ENCODE assay signal across 8 cellular contexts in the genomic region with DNA sequence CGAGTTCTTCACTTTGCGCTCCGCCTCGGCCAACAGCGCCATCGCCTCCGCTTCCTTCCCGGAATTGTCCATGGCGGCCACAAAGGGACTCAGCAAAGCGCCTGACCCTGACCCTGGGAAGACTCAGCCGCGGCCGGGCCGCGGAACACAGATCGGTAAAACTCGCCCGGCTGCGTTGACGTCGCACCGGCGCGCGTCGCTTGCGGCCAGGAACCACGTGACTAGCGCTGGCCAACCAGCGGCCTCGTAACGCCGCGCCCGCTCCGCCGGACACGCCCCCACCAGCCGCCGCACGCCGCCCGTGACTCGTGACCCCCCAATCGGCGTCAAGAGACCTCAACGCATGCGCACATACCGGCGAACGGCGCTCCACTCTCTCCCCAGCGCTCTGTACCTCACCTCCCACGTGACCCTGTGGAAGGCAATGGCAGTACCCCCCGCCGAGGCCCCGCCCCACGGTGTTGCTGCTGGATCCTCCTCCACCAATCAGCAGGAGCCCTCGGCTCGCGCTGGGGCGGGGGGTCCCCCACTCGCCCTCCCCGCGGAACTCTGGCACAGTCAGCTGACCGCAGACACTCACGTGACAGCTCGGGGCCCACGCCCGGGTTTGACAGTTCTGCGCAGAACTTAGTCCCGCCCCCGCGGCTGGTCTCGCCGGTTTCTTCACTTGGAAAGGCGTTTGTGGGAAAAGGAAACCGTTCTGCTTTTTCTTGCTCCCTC. TPM values are rescaled to one million over a fixed set of nuclear protein-coding genes. Genes with fewer than 3 reads are reported as not detected.
DNase-seq lines count a peak whose midpoint lies in the region; ATAC-seq and TF ChIP-seq lines count a peak whose summit lies in the region.

NAPA (minus strand) TSS at position 195 of the 720 bp plus-strand sequence; CDS start at position 72, 123 bp downstream.

- TF ChIP-seq POLR2A in esophagus muscularis mucosa (IDR thresholded peaks at IDR 0.05; ENCODE audit: low read depth), result peak; percentile 97

- intact Hi-C loops in esophagus muscularis mucosa (cut with DNase I), result loop anchor here (2.0 to 5.0 kb wide), 2 partner anchors 92 to 184 kb away; partner anchors contain the start of gene BICRA

- H3K9me2 ChIP-seq in Karpas-422 (replicated peaks; ENCODE audit: insufficient read depth, low read length), result no peaks in the 10 kb centered on the region

- H3K4me3 ChIP-seq in Karpas-422 (ENCODE audit: low read length) (peak within 1 kb of the TSS; percentile 99), esophagus muscularis mucosa (peak within 1 kb of the TSS; percentile 70 to 99 (median 94)), muscle layer of duodenum (ENCODE audit: low read depth in 1 of 2, low read length in 2 of 2) (peak within 1 kb of the TSS; percentile 94 to 95)

- H2AFZ ChIP-seq in Karpas-422 (ENCODE audit: low read length), result peak within 1 kb of the TSS; percentile 96

- H3K27me3 ChIP-seq in Karpas-422 (ENCODE audit: low read length) (no peaks in the 10 kb centered on the region), esophagus muscularis mucosa (no peaks in the 10 kb centered on the region), muscle layer of duodenum (ENCODE audit: low read depth, low read length) (no peaks in the 10 kb centered on the region)

- peaks cover 48% of the 10 kb centered on the region for H3K79me2 ChIP-seq in Karpas-422 (ENCODE audit: low read length)

- DNase-seq in DMS79 treated with DMSO at 0.1 percent for 48 hours (lab: John Stamatoyannopoulos, UW) (peak; percentile 99), Karpas-422 (peak; percentile 100), RKO (ENCODE audit: low spot score) (peak; percentile 99), activated T-helper 1 cell treated with Interleukin-2 at 50 U/mL for 16 hours (ENCODE audit: low read depth) (peak; percentile 100), esophagus muscularis mucosa (ENCODE audit: extremely low spot score) (peak; percentile 100)
- DNase-seq in stimulated activated CD8-positive, alpha-beta memory T cell treated with anti-CD3 and anti-CD28 coated beads, Interleukin-7, amount 100 ng/mL, for 4 hours (ENCODE audit: low read depth in 2 of 2), result peak; percentile 100

- H3K4me2 ChIP-seq in Karpas-422 (ENCODE audit: low read depth, low read length, poor library complexity, severe bottlenecking), result peak within 1 kb of the TSS; percentile 80

- H3K36me3 ChIP-seq in Karpas-422 (ENCODE audit: insufficient read depth, low read length) (no peaks in the 10 kb centered on the region), esophagus muscularis mucosa (peaks cover 0 to 8% (median 0%) of the 10 kb centered on the region in 4 donors), muscle layer of duodenum (ENCODE audit: control insufficient read depth in 1 of 2, insufficient read depth in 2 of 2, low read length in 2 of 2) (peaks cover 3 to 6% of the 10 kb centered on the region in 2 donors)

- H4K20me1 ChIP-seq in Karpas-422 (ENCODE audit: insufficient read depth, low read depth, low read length), result peaks cover 17% of the 10 kb centered on the region

- H3K27ac ChIP-seq in Karpas-422 (ENCODE audit: low read length), result peak within 1 kb of the TSS; percentile 59
- peak within 1 kb of the TSS; percentile 94 to 99 (median 98) for H3K27ac ChIP-seq in esophagus muscularis mucosa (replicated peaks in 1 of 4)
- peak within 1 kb of the TSS; percentile 98 for H3K27ac ChIP-seq in muscle layer of duodenum (ENCODE audit: low read length)

- H3K9ac ChIP-seq in Karpas-422 (ENCODE audit: low read length), result peak within 1 kb of the TSS; percentile 96

- H3K9me3 ChIP-seq in Karpas-422 (ENCODE audit: low read length), result no peaks in the 10 kb centered on the region
- H3K9me3 ChIP-seq in esophagus muscularis mucosa, result no peaks in the 10 kb centered on the region
- no peaks in the 10 kb centered on the region for H3K9me3 ChIP-seq in muscle layer of duodenum (ENCODE audit: control insufficient read depth in 1 of 2, low read length in 2 of 2)

- no peak for TF ChIP-seq EP300 in esophagus muscularis mucosa (IDR thresholded peaks at IDR 0.05)

- TF ChIP-seq CTCF in esophagus muscularis mucosa (IDR thresholded peaks at IDR 0.05), result no peak

- ATAC-seq in GM21825 (IDR thresholded peaks at IDR 0.05; ENCODE audit: unreplicated experiment), result peak; percentile 73

- WGBS in esophagus muscularis mucosa, result under 1% methylated on average over 22 of the region's 78 CpGs

- H3K4me1 ChIP-seq in Karpas-422 (ENCODE audit: low read length) (peaks cover 28% of the 10 kb centered on the region), esophagus muscularis mucosa (peaks cover 38 to 52% (median 51%) of the 10 kb centered on the region in 4 donors), muscle layer of duodenum (ENCODE audit: control insufficient read depth in 1 of 2, insufficient read depth in 2 of 2, low read length in 2 of 2) (peaks cover 35 to 43% of the 10 kb centered on the region in 2 donors)

RNA-seq across cellular contexts. Expression of gene NAPA, which starts in this region (rescaled TPM):
- total RNA-seq in Karpas-422 (2014; rRNA removed; shearing (Covaris generic); ENCODE audit: low replicate concordance), result 60.8 and 88.9 TPM in 2 replicates
- total RNA-seq in esophagus muscularis mucosa, result 100 to 1,000 TPM; 109 to 164 (median 148) TPM

Comparison
In these comparisons a context has a peak if more than half of its experiments do, and no peak if none do; other contexts are left out.
1. Peak in every context shown above with its lines: DNase-seq, ATAC-seq, H3K4me3 ChIP-seq and H3K27ac ChIP-seq.